10 cellular contexts compared by ENCODE assay signal in genomic region chr4:70583952-70584834, GRCh38. TPM values are rescaled to one million over a fixed set of nuclear protein-coding genes. Genes with fewer than 3 reads are reported as not detected.
DNase-seq lines count a peak whose midpoint lies in the region; ATAC-seq, FAIRE-seq and TF ChIP-seq lines count a peak whose summit lies in the region.
"Had no signal": no experiment of that assay in that cellular context is flagged by ENCODE, and none has a peak within 500 bp of the region (broad histone marks: within the 10 kb centered on the region; RNA-seq: fewer than 3 reads in every experiment).

No MANE protein-coding gene starts in this region.

- H2BK5ac ChIP-seq in H1 (ENCODE audit: low read depth, low read length), result no peak overlapping the region

- H3K4me3 ChIP-seq in H1 (ENCODE audit: extremely low read depth in 1 of 4, insufficient read depth in 2 of 4, low read depth in 3 of 4, low read length in 4 of 4) (no peak overlapping the region), upper lobe of right lung (no peak overlapping the region)
- H3K4me3 ChIP-seq: SK-N-MC had no signal

- H3K4me1 Mint-ChIP-seq in osteocyte (ENCODE audit: unreplicated experiment), result no peaks in the 10 kb centered on the region
- H3K4me1 Mint-ChIP-seq in activated CD4-positive, alpha-beta T cell treated with anti-CD3 and anti-CD28 coated beads for 36 hours, result no peaks in the 10 kb centered on the region

- H2AK5ac ChIP-seq in H1 (ENCODE audit: low read depth, low read length), result no peak overlapping the region

- no peak overlapping the region for H3K27ac Mint-ChIP-seq in osteocyte (ENCODE audit: unreplicated experiment)
- H3K27ac Mint-ChIP-seq in activated CD4-positive, alpha-beta T cell treated with anti-CD3 and anti-CD28 coated beads for 36 hours, result no peak overlapping the region

- no peak overlapping the region for H3K9ac ChIP-seq in H1 (replicated peaks in 1 of 4; ENCODE audit: extremely low read depth in 1 of 4, low read depth in 3 of 4, low read length in 3 of 4)

- H3K36me3 ChIP-seq in H1 (ENCODE audit: control insufficient read depth in 2 of 4, insufficient read depth in 4 of 4, low read length in 3 of 4) (no peaks in the 10 kb centered on the region), upper lobe of right lung (no peaks in the 10 kb centered on the region)

- H3K36me3 Mint-ChIP-seq in osteocyte (ENCODE audit: unreplicated experiment), result no peaks in the 10 kb centered on the region
- no peaks in the 10 kb centered on the region for H3K36me3 Mint-ChIP-seq in activated CD4-positive, alpha-beta T cell treated with anti-CD3 and anti-CD28 coated beads for 36 hours (ENCODE audit: low read depth)

- no peak overlapping the region for H3K23ac ChIP-seq in H1 (ENCODE audit: insufficient read length)

- TF ChIP-seq RAD21 in H1 (IDR thresholded peaks at IDR 0.05 in 1 of 2, conservative IDR thresholded peaks at IDR 0.05 in 1 of 2; ENCODE audit: low read depth in 2 of 2, low read length in 2 of 2), result no peak

- no peak overlapping the region for H4K8ac ChIP-seq in H1 (ENCODE audit: extremely low read depth, insufficient read depth, low read length)

- H3K4ac ChIP-seq in H1 (replicated peaks; ENCODE audit: insufficient read length, low read depth, low read length), result no peak overlapping the region

- H3K4me2 ChIP-seq in H1 (ENCODE audit: insufficient read depth in 1 of 2, low read depth in 2 of 2, low read length in 2 of 2), result no peak overlapping the region

- no peak overlapping the region for H2BK15ac ChIP-seq in H1 (ENCODE audit: low read length)

- CTCF ChIA-PET in H1 (lab: Charles Lee; ENCODE audit: partially characterized antibody), result interaction anchor here (0.7 kb wide), 1 partner anchor 604 kb away, joined by 3 read pairs; no protein-coding TSS in a partner anchor
- CTCF ChIA-PET in activated CD4-positive, alpha-beta T cell treated with anti-CD3 and anti-CD28 coated beads for 36 hours (lab: Charles Lee), result interaction anchor here (1.2 kb wide), 1 partner anchor 25 kb away, joined by 3 read pairs; no protein-coding TSS in a partner anchor

- peaks cover 26% of the 10 kb centered on the region for H3K27me3 Mint-ChIP-seq in osteocyte (ENCODE audit: unreplicated experiment)
- H3K27me3 Mint-ChIP-seq in activated CD4-positive, alpha-beta T cell treated with anti-CD3 and anti-CD28 coated beads for 36 hours, result no peaks in the 10 kb centered on the region

- H3K27ac ChIP-seq in H1 (ENCODE audit: low read depth, low read length) (no peak overlapping the region), upper lobe of right lung (no peak overlapping the region)
- H3K27ac ChIP-seq: SK-N-MC had no signal

- no peaks in the 10 kb centered on the region for H3K79me1 ChIP-seq in H1 (ENCODE audit: low read depth, low read length)

- 88% methylated on average over 9 of the region's 9 CpGs; no CpG with 5 or more reads in 1 of the 2 experiments for WGBS in H1 (ENCODE audit: extremely low coverage in 1 of 2, insufficient coverage in 1 of 2, insufficient read length in 1 of 2, insufficient replicate concordance in 2 of 2, low coverage in 1 of 2, low lambda C conversion rate in 2 of 2, missing lambda C conversion rate in 1 of 2), 2 experiments

- H4K20me1 ChIP-seq in H1 (replicated peaks in 1 of 2; ENCODE audit: control insufficient read depth in 1 of 2, insufficient read depth in 2 of 2, low read length in 2 of 2), result no peaks in the 10 kb centered on the region

- no peak overlapping the region for H4K5ac ChIP-seq in H1 (ENCODE audit: insufficient read length, low read depth, low read length)

- no peak overlapping the region for H2BK20ac ChIP-seq in H1 (ENCODE audit: low read length)

- no peaks in the 10 kb centered on the region for H3K79me2 ChIP-seq in H1 (ENCODE audit: control insufficient read depth in 1 of 2, insufficient read depth in 2 of 2, low read length in 2 of 2)

- H2AFZ ChIP-seq in H1 (ENCODE audit: low read length), result 0 out of 2 replicates have a peak overlapping the region, but pooled peaks have one; percentile 26

- intact Hi-C loops in upper lobe of right lung (cut with DNase I), result no loop called here
- intact Hi-C loops in activated CD4-positive, alpha-beta T cell treated with anti-CD3 and anti-CD28 coated beads for 36 hours (cut with DNase I, micrococcal nuclease), result no loop called here

- no peaks in the 10 kb centered on the region for H3K23me2 ChIP-seq in H1 (ENCODE audit: low read depth, low read length)

- H3K27me3 ChIP-seq in H1 (replicated peaks in 1 of 4; ENCODE audit: control insufficient read depth in 3 of 4, extremely low read depth in 1 of 4, insufficient read depth in 3 of 4, low read length in 3 of 4), result no peaks in the 10 kb centered on the region
- H3K27me3 ChIP-seq in upper lobe of right lung, result no peaks in the 10 kb centered on the region

- no peak overlapping the region for H3K56ac ChIP-seq in H1 (replicated peaks; ENCODE audit: insufficient read length, low read depth, low read length)

- H3K18ac ChIP-seq in H1 (ENCODE audit: extremely low read depth, low read length), result no peak overlapping the region

- DNase-seq in HT-29 (ENCODE audit: low spot score) (peak; percentile 82), NCI-H345 (lab: John Stamatoyannopoulos, UW) (peak; percentile 90), H1 (ENCODE audit: low read depth in 1 of 2, low spot score in 2 of 2) (no peak), upper lobe of right lung (no peak), osteocyte (ENCODE audit: extremely low spot score, unreplicated experiment) (no peak)
- no peak for DNase-seq in activated CD4-positive, alpha-beta T cell treated with anti-CD3 and anti-CD28 coated beads for 36 hours
- DNase-seq in stimulated activated CD4-positive, alpha-beta T cell treated with anti-CD3 and anti-CD28 coated beads, Interleukin-2, amount 100 ng/mL, for 48 hours, result no peak

- no peaks in the 10 kb centered on the region for H3K9me3 Mint-ChIP-seq in osteocyte (ENCODE audit: unreplicated experiment)
- H3K9me3 Mint-ChIP-seq in activated CD4-positive, alpha-beta T cell treated with anti-CD3 and anti-CD28 coated beads for 36 hours (ENCODE audit: low read depth), result no peaks in the 10 kb centered on the region

- no peak overlapping the region for H3K4me3 Mint-ChIP-seq in osteocyte (ENCODE audit: unreplicated experiment)
- no peak overlapping the region for H3K4me3 Mint-ChIP-seq in activated CD4-positive, alpha-beta T cell treated with anti-CD3 and anti-CD28 coated beads for 36 hours

- no peak overlapping the region for H3K14ac ChIP-seq in H1 (ENCODE audit: insufficient read length)

- no peak for TF ChIP-seq POLR2A in H1 (IDR thresholded peaks at IDR 0.05; ENCODE audit: control extremely low read depth in 1 of 2, low read depth in 2 of 2, low read length in 2 of 2)

- POLR2A ChIA-PET in H1 (lab: Charles Lee; ENCODE audit: partially characterized antibody), result no interaction called here
- POLR2A ChIA-PET in activated CD4-positive, alpha-beta T cell treated with anti-CD3 and anti-CD28 coated beads for 36 hours (lab: Charles Lee), result no interaction called here

- no peak for TF ChIP-seq EP300 in H1 (IDR thresholded peaks at IDR 0.05; ENCODE audit: borderline replicate concordance in 1 of 2, low read depth in 2 of 2, low read length in 2 of 2)

- no peak overlapping the region for H2BK120ac ChIP-seq in H1 (replicated peaks; ENCODE audit: low read depth, low read length)

- no peaks in the 10 kb centered on the region for H3K4me1 ChIP-seq in H1 (replicated peaks in 1 of 4; ENCODE audit: control insufficient read depth in 3 of 4, insufficient read depth in 4 of 4, low read length in 3 of 4)
- no peaks in the 10 kb centered on the region for H3K4me1 ChIP-seq in upper lobe of right lung

- no peak for FAIRE-seq in H1 (lab: Jason Lieb, UNC)

- TF ChIP-seq CTCF in H1 (IDR thresholded peaks at IDR 0.05; ENCODE audit: control extremely low read depth in 1 of 3, insufficient read depth in 1 of 3, low read depth in 1 of 3, low read length in 3 of 3) (no peak), upper lobe of right lung (IDR thresholded peaks at IDR 0.05) (no peak), osteocyte (IDR thresholded peaks at IDR 0.05) (no peak)

- H3K9me3 ChIP-seq in H1 (ENCODE audit: insufficient read depth in 2 of 2, low read depth in 1 of 2, low read length in 1 of 2) (no peaks in the 10 kb centered on the region), upper lobe of right lung (no peaks in the 10 kb centered on the region)

- H4K91ac ChIP-seq in H1 (replicated peaks; ENCODE audit: insufficient read length, low read length), result no peak overlapping the region

- H2BK12ac ChIP-seq in H1 (ENCODE audit: low read depth, low read length), result no peak overlapping the region

- peak; percentile 42 for ATAC-seq in upper lobe of right lung
- ATAC-seq in activated CD4-positive, alpha-beta T cell treated with anti-CD3 and anti-CD28 coated beads for 36 hours, result no peak

RNA-seq across cellular contexts. Expression of gene AMBN, which starts 7.9 kb away (rescaled TPM):
- total RNA-seq in HT-29 (2014; rRNA removed; shearing (Covaris generic)), result not detected in 2 replicates
- not detected in 2 replicates for total RNA-seq in H1 (2021; fragmentation: NEBNext Ultra II Directional; extraction: Animal tissue kit (Norgen Biotek cat#: 25700))
- not detected in 2 replicates for polyA plus RNA-seq in H1 (2011; rRNA removed)
- polyA plus RNA-seq in H1 (2011; cell fraction: cytosol; rRNA removed), result not detected
- not detected for polyA plus RNA-seq in H1 (2011; cell fraction: nucleus; rRNA removed)
- not detected in 4 replicates for polyA plus RNA-seq in H1 (2012, experiment 1 of 2)
- not detected for polyA plus RNA-seq in H1 (2012, experiment 2 of 2)
- not detected for polyA plus RNA-seq in H1 (2013, experiment 1 of 2)
- not detected for polyA plus RNA-seq in H1 (2013, experiment 2 of 2)
- polyA minus RNA-seq in H1 (2011; rRNA and poly(A)+ RNA removed), result not detected in 2 replicates
- not detected for polyA minus RNA-seq in H1 (2011; cell fraction: cytosol; rRNA and poly(A)+ RNA removed)
- not detected for polyA minus RNA-seq in H1 (2011; cell fraction: nucleus; rRNA and poly(A)+ RNA removed)
- not detected for total RNA-seq in upper lobe of right lung
- total RNA-seq in osteocyte, result not detected in 2 replicates
- not detected for total RNA-seq in activated CD4-positive, alpha-beta T cell treated with anti-CD3 and anti-CD28 coated beads for 36 hours
- total RNA-seq: LHCN-M2, lung microvascular endothelial cell had no signal

RNA-seq across cellular contexts. Expression of gene ENAM, which starts 44.4 kb away (rescaled TPM):
- total RNA-seq in HT-29 (2014; rRNA removed; shearing (Covaris generic)), result not detected in 2 replicates
- not detected in 2 replicates for total RNA-seq in H1 (2021; fragmentation: NEBNext Ultra II Directional; extraction: Animal tissue kit (Norgen Biotek cat#: 25700))
- polyA plus RNA-seq in H1 (2011; rRNA removed), result not detected in 2 replicates
- polyA plus RNA-seq in H1 (2011; cell fraction: cytosol; rRNA removed), result not detected
- polyA plus RNA-seq in H1 (2011; cell fraction: nucleus; rRNA removed), result not detected
- polyA plus RNA-seq in H1 (2012, experiment 1 of 2), result not detected in 4 replicates
- not detected for polyA plus RNA-seq in H1 (2012, experiment 2 of 2)
- not detected for polyA plus RNA-seq in H1 (2013, experiment 1 of 2)
- not detected for polyA plus RNA-seq in H1 (2013, experiment 2 of 2)
- polyA minus RNA-seq in H1 (2011; rRNA and poly(A)+ RNA removed), result not detected in 2 replicates
- polyA minus RNA-seq in H1 (2011; cell fraction: cytosol; rRNA and poly(A)+ RNA removed), result not detected
- not detected for polyA minus RNA-seq in H1 (2011; cell fraction: nucleus; rRNA and poly(A)+ RNA removed)
- 0.61 TPM for total RNA-seq in upper lobe of right lung
- total RNA-seq in osteocyte, result not detected in 2 replicates
- not detected for total RNA-seq in activated CD4-positive, alpha-beta T cell treated with anti-CD3 and anti-CD28 coated beads for 36 hours
- total RNA-seq: lung microvascular endothelial cell had no signal

Comparison
In these comparisons a context has a peak if more than half of its experiments do, and no peak if none do; other contexts are left out.
1. DNase-seq: peak in HT-29 (single experiment) and NCI-H345 (single experiment); none in H1 (0 of 2), upper lobe of right lung (single experiment), osteocyte (single experiment), activated CD4-positive, alpha-beta T cell treated with anti-CD3 and anti-CD28 coated beads for 36 hours (single experiment) and stimulated activated CD4-positive, alpha-beta T cell treated with anti-CD3 and anti-CD28 coated beads, Interleukin-2, amount 100 ng/mL, for 48 hours (0 of 2).